Comparison of ENCODE assay signal across 8 cellular contexts in the genomic region with DNA sequence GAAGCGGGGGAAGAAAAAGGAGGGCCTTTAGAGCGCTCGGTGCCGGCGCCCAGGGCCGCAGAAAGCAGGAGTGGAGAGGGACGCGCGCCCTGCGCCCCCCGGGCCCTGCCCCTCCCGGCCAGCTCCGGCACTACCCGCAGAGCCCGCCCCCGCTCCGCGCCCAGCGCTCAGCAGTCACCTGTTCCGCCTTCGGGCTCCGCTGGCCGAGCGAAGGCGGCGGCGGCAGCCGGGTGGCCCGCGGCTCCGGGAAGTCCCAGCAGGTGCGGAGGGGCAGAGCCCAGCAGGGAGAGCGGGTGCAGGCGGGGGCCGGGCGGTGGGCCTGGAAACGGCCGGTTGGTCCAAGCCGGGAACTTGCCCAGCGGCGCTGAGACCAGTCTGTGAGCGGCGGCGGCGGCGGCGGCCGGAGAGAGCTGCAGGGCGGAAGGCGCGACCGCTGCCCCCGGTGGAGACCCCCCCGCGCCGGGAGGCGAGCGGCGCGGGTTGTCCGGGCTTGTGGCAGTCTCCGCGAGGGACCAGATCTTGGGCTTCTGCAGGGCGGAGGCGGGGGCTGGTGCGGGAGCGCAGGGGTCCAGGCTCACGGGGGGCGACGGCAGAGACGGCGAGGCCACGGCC. TPM values are rescaled to one million over a fixed set of nuclear protein-coding genes. Genes with fewer than 3 reads are reported as not detected.
A peak's percentile ranks its signal among the peaks of the same experiment; 100 is the strongest.
DNase-seq lines count a peak whose midpoint lies in the region; ATAC-seq and TF ChIP-seq lines count a peak whose summit lies in the region.

No MANE protein-coding gene starts in this region.

- DNase-seq in stimulated activated naive CD8-positive, alpha-beta T cell treated with anti-CD3 and anti-CD28 coated beads, Interleukin-15, amount 100 ng/mL, for 72 hours = no peak
- DNase-seq in stimulated activated naive CD8-positive, alpha-beta T cell treated with anti-CD3 and anti-CD28 coated beads, Interleukin-15, Interleukin-2, amounts not matched to agents 100 U/mL and 50 U/mL, for 24 hours = no peak
- no peak for DNase-seq in breast epithelium (ENCODE audit: low spot score in 2 of 2)
- DNase-seq in lower leg skin (ENCODE audit: low spot score in 2 of 2) = peak in 1 of 2 donors; percentile 87
- DNase-seq in CD1c-positive myeloid dendritic cell (ENCODE audit: extremely low spot score) = no peak
- no peak for DNase-seq in NCI-H1436 treated with DMSO at 0.1 percent for 48 hours (lab: John Stamatoyannopoulos, UW)
- DNase-seq in uterus = no peak
- DNase-seq in NCI-H1694 (lab: John Stamatoyannopoulos, UW) = no peak

- ATAC-seq in stimulated activated naive CD8-positive, alpha-beta T cell treated with anti-CD3 and anti-CD28 coated beads, Interleukin-15, amount 100 ng/mL, for 72 hours = no peak
- ATAC-seq in stimulated activated naive CD8-positive, alpha-beta T cell treated with anti-CD3 and anti-CD28 coated beads, Interleukin-15, Interleukin-2, amounts not matched to agents 100 U/mL and 50 U/mL, for 24 hours = no peak

- peak overlapping the region; percentile 97 to 100 for H3K27ac ChIP-seq in breast epithelium
- H3K27ac ChIP-seq in uterus = no peak overlapping the region

- H3K36me3 ChIP-seq in breast epithelium (no peaks in the 10 kb centered on the region), uterus (no peaks in the 10 kb centered on the region)

- intact Hi-C loops in breast epithelium (cut with DNase I; ENCODE audit: low total_unique reads) = loop anchor here (10.0 kb wide), 2 partner anchors 270 to 390 kb away; no protein-coding TSS in a partner anchor
- intact Hi-C loops in lower leg skin (cut with DNase I; ENCODE audit: low total_unique reads) = loop anchor here (5.0 to 10.0 kb wide), 2 partner anchors 92 to 650 kb away; a partner anchor contains a TSS
- intact Hi-C loops in uterus (cut with DNase I; ENCODE audit: low total_unique reads) = no loop called here

- H3K4me3 Mint-ChIP-seq in stimulated activated naive CD8-positive, alpha-beta T cell treated with anti-CD3 and anti-CD28 coated beads, Interleukin-15, amount 100 ng/mL, for 72 hours = peak overlapping the region; percentile 13 to 42

- H3K4me1 Mint-ChIP-seq in stimulated activated naive CD8-positive, alpha-beta T cell treated with anti-CD3 and anti-CD28 coated beads, Interleukin-15, amount 100 ng/mL, for 72 hours = peaks cover 71% of the 10 kb centered on the region

- no peak overlapping the region for H3K27ac Mint-ChIP-seq in stimulated activated naive CD8-positive, alpha-beta T cell treated with anti-CD3 and anti-CD28 coated beads, Interleukin-15, amount 100 ng/mL, for 72 hours

- H3K27me3 ChIP-seq in breast epithelium = no peaks in the 10 kb centered on the region
- H3K27me3 ChIP-seq in uterus = peaks cover 17 to 48% of the 10 kb centered on the region in 2 donors

- TF ChIP-seq POLR2A in breast epithelium (IDR thresholded peaks at IDR 0.05) (no peak), lower leg skin (IDR thresholded peaks at IDR 0.05) (no peak), uterus (IDR thresholded peaks at IDR 0.05) (no peak)

- peak overlapping the region; percentile 80 to 99 (median 89) for H3K4me3 ChIP-seq in breast epithelium
- peak overlapping the region; percentile 75 for H3K4me3 ChIP-seq in lower leg skin (ENCODE audit: low read depth, poor library complexity, severe bottlenecking)
- no peak overlapping the region for H3K4me3 ChIP-seq in uterus

- peaks cover 99% of the 10 kb centered on the region for H3K27me3 Mint-ChIP-seq in stimulated activated naive CD8-positive, alpha-beta T cell treated with anti-CD3 and anti-CD28 coated beads, Interleukin-15, amount 100 ng/mL, for 72 hours

- no peaks in the 10 kb centered on the region for H3K9me3 Mint-ChIP-seq in stimulated activated naive CD8-positive, alpha-beta T cell treated with anti-CD3 and anti-CD28 coated beads, Interleukin-15, amount 100 ng/mL, for 72 hours

- 17 to 25% methylated on average over 35 to 36 of the region's 73 CpGs for WGBS in lower leg skin, 2 donors

- H3K9me3 ChIP-seq in breast epithelium (peaks cover 0 to 7% of the 10 kb centered on the region in 2 donors), uterus (no peaks in the 10 kb centered on the region)

- TF ChIP-seq CTCF in breast epithelium (IDR thresholded peaks at IDR 0.05) (no peak), lower leg skin (IDR thresholded peaks at IDR 0.05) (no peak), uterus (IDR thresholded peaks at IDR 0.05) (no peak)

- H3K4me1 ChIP-seq in breast epithelium = peaks cover 0 to 5% of the 10 kb centered on the region in 2 donors
- H3K4me1 ChIP-seq in uterus = peaks cover 0 to 26% of the 10 kb centered on the region in 2 donors

RNA-seq across cellular contexts. Expression of a gene that starts 2.2 kb away (rescaled TPM):
- total RNA-seq in breast epithelium (100 to 1,000 TPM in 1 of 3 donors, 10 to 100 TPM in 2; 18.4 to 127 (median 56.7) TPM), lower leg skin (100 to 1,000 TPM in 3 of 4 donors, 10 to 100 TPM in 1; 79.7 to 181 (median 150) TPM), uterus (10 to 100 TPM in 1 of 4 donors, 1 to 10 TPM in 2, under 1 TPM in 1; 0.97 to 15.0 (median 3.5) TPM)

Comparison
In these comparisons a context has a peak if more than half of its experiments do, and no peak if none do; other contexts are left out.
1. H3K27ac ChIP-seq: peak in breast epithelium (2 of 2); none in uterus (0 of 2).
2. H3K4me3 ChIP-seq: peak in breast epithelium (3 of 3) and lower leg skin (single experiment); none in uterus (0 of 2).